ENCODE assay signal across 20 cellular contexts in the genomic region with DNA sequence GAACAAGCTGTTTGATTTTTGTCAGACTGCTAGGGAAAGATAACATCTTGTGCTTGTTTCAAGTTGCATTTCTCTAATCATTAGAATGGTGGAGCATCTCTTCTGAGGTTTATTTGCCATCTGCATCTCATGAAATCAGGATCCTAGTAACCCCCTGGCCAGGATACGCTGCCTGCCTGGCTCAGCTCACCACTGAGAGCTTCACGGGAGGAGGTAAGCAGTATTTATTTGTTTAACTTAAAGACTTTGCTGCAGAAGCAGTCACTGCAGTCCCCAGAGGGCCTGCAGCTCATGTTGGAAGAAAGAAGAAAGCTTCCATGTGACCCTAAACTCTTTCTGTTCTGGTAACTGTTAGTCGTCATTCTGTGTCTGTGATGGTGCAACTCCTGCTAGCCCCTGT.
A peak's percentile ranks its signal among the peaks of the same experiment; 100 is the strongest.
DNase-seq lines count a peak whose midpoint lies in the region; ATAC-seq and TF ChIP-seq lines count a peak whose summit lies in the region.
"Had no signal": no experiment of that assay in that cellular context is flagged by ENCODE, and none has a peak within 500 bp of the region (broad histone marks: within the 10 kb centered on the region; RNA-seq: fewer than 3 reads in every experiment).

No MANE protein-coding gene starts in this region.

- DNase-seq in NCI-H1417 (lab: John Stamatoyannopoulos, UW) (peak in 2 of 3 experiments; percentile 30 to 40), NCI-H1417 treated with DMSO at 0.1 percent for 48 hours (lab: John Stamatoyannopoulos, UW) (no peak), DMS 273 (lab: John Stamatoyannopoulos, UW; ENCODE audit: unreplicated experiment) (peak; percentile 47), astrocyte of the spinal cord (ENCODE audit: low read depth, low spot score) (peak; percentile 12), mucosa of descending colon (no peak)
- no peak for DNase-seq in activated naive CD4-positive, alpha-beta T cell treated with anti-CD3 and anti-CD28 coated beads, Interleukin-2, amount 10 ng/mL, durations not matched to agents 7 days and 5 days
- DNase-seq: Caco-2; CD4-positive, CD25-positive, alpha-beta regulatory T cell; GF-D8; Karpas-422; NCI-H1694; NCI-H2081 treated with DMSO at 0.1 percent for 48 hours; NCI-H226; NCI-H774; SHP77; SK-N-SH had no signal

- H3K36me3 Mint-ChIP-seq in nephron (ENCODE audit: low read depth): peaks cover 4% of the 10 kb centered on the region
- H3K36me3 Mint-ChIP-seq in activated naive CD4-positive, alpha-beta T cell treated with anti-CD3 and anti-CD28 coated beads, Interleukin-2, amount 10 ng/mL, durations not matched to agents 7 days and 5 days: no peaks in the 10 kb centered on the region
- H3K36me3 Mint-ChIP-seq: CD4-positive, CD25-positive, alpha-beta regulatory T cell; IgD-negative memory B cell had no signal

- CTCF ChIA-PET in activated naive CD4-positive, alpha-beta T cell treated with anti-CD3 and anti-CD28 coated beads, Interleukin-2, amount 10 ng/mL, durations not matched to agents 7 days and 5 days (lab: Charles Lee): no interaction called here

- H3K4me1 ChIP-seq in mucosa of descending colon (ENCODE audit: low read depth): peaks cover 7% of the 10 kb centered on the region
- H3K4me1 ChIP-seq: HAP-1 had no signal

- H3K4me1 Mint-ChIP-seq in nephron: peaks cover 30% of the 10 kb centered on the region
- H3K4me1 Mint-ChIP-seq in activated naive CD4-positive, alpha-beta T cell treated with anti-CD3 and anti-CD28 coated beads, Interleukin-2, amount 10 ng/mL, durations not matched to agents 7 days and 5 days: no peaks in the 10 kb centered on the region
- H3K4me1 Mint-ChIP-seq: CD4-positive, CD25-positive, alpha-beta regulatory T cell had no signal

- H3K4me3 ChIP-seq in astrocyte of the spinal cord (ENCODE audit: low read depth, low read length): no peak overlapping the region
- H3K4me3 ChIP-seq in mucosa of descending colon: no peak overlapping the region
- H3K4me3 ChIP-seq: HAP-1 had no signal

- no peaks in the 10 kb centered on the region for H3K9me3 ChIP-seq in mucosa of descending colon
- H3K9me3 ChIP-seq: SK-N-SH had no signal

- no peak for TF ChIP-seq CTCF in astrocyte of the spinal cord (IDR thresholded peaks at IDR 0.05; ENCODE audit: low read depth, low read length)
- no peak for TF ChIP-seq CTCF in nephron (IDR thresholded peaks at IDR 0.05; ENCODE audit: unreplicated experiment in 3 of 3)
- TF ChIP-seq CTCF in mucosa of descending colon (IDR thresholded peaks at IDR 0.05): no peak

- no peaks in the 10 kb centered on the region for H3K36me3 ChIP-seq in mucosa of descending colon (ENCODE audit: low read depth)
- H3K36me3 ChIP-seq: HAP-1 had no signal

- peaks cover 11% of the 10 kb centered on the region for H3K27me3 Mint-ChIP-seq in nephron (ENCODE audit: low read depth)
- H3K27me3 Mint-ChIP-seq in activated naive CD4-positive, alpha-beta T cell treated with anti-CD3 and anti-CD28 coated beads, Interleukin-2, amount 10 ng/mL, durations not matched to agents 7 days and 5 days: peaks cover 13% of the 10 kb centered on the region

- peak overlapping the region in 2 of 3 experiments; percentile 5 to 37 for H3K27ac Mint-ChIP-seq in nephron
- H3K27ac Mint-ChIP-seq in activated naive CD4-positive, alpha-beta T cell treated with anti-CD3 and anti-CD28 coated beads, Interleukin-2, amount 10 ng/mL, durations not matched to agents 7 days and 5 days: no peak overlapping the region
- H3K27ac Mint-ChIP-seq: CD4-positive, CD25-positive, alpha-beta regulatory T cell; IgD-negative memory B cell had no signal

- ATAC-seq in HG03196 (IDR thresholded peaks at IDR 0.05; ENCODE audit: unreplicated experiment) (no peak), mucosa of descending colon (no peak)

- no peak overlapping the region for H3K4me3 Mint-ChIP-seq in nephron
- H3K4me3 Mint-ChIP-seq in activated naive CD4-positive, alpha-beta T cell treated with anti-CD3 and anti-CD28 coated beads, Interleukin-2, amount 10 ng/mL, durations not matched to agents 7 days and 5 days: no peak overlapping the region
- H3K4me3 Mint-ChIP-seq: CD4-positive, CD25-positive, alpha-beta regulatory T cell; IgD-negative memory B cell had no signal

- peaks cover 14% of the 10 kb centered on the region for H3K9me3 Mint-ChIP-seq in nephron
- peaks cover 8% of the 10 kb centered on the region for H3K9me3 Mint-ChIP-seq in activated naive CD4-positive, alpha-beta T cell treated with anti-CD3 and anti-CD28 coated beads, Interleukin-2, amount 10 ng/mL, durations not matched to agents 7 days and 5 days

- in situ Hi-C loops in astrocyte of the spinal cord (cut with HindIII; ENCODE audit: low sequenced_read_pairs): no loop called here

- intact Hi-C loops in mucosa of descending colon (cut with DNase I, micrococcal nuclease): no loop called here

Comparison
In these comparisons a context has a peak if more than half of its experiments do, and no peak if none do; other contexts are left out.
1. DNase-seq: peak in NCI-H1417 (2 of 3), DMS 273 (single experiment) and astrocyte of the spinal cord (single experiment); none in NCI-H1417 treated with DMSO at 0.1 percent for 48 hours (single experiment), activated naive CD4-positive, alpha-beta T cell treated with anti-CD3 and anti-CD28 coated beads, Interleukin-2, amount 10 ng/mL, durations not matched to agents 7 days and 5 days (single experiment) and mucosa of descending colon (0 of 3).